ENCODE assay signal across 12 cellular contexts in the genomic region with DNA sequence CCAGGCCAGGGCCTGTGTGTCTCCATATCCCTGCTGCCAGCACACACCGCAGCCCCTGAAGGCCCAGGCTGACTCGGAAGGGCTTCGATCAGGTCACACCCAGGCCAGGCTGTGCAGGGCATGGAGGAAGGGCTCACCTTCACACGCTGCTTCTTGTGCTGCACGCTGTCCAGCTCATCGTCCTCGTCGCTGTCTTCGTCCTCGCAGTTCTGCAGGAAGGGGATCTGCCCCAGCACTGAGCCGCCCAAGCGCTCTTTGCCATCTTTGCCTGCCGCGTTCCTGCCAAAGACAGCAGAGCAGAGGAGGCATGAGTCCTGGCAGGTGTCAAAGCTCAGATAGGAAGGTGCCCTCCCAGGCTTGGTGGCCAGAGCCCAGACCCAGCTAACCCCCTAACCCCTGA. TPM values are rescaled to one million over a fixed set of nuclear protein-coding genes. Genes with fewer than 3 reads are reported as not detected.
DNase-seq lines count a peak whose midpoint lies in the region; ATAC-seq and TF ChIP-seq lines count a peak whose summit lies in the region.
"Had no signal": no experiment of that assay in that cellular context is flagged by ENCODE, and none has a peak within 500 bp of the region (broad histone marks: within the 10 kb centered on the region; RNA-seq: fewer than 3 reads in every experiment).

No MANE protein-coding gene starts in this region.

- H3K79me2 ChIP-seq in smooth muscle cell (ENCODE audit: low read depth): peaks cover 20% of the 10 kb centered on the region

- H3K9ac ChIP-seq in smooth muscle cell (ENCODE audit: low read depth): no peak overlapping the region

- CTCF ChIA-PET in Calu3 (lab: Charles Lee): interaction anchor here (1.0 to 1.5 kb wide), 3 partner anchors 17 to 130 kb away, joined by 3 to 5 read pairs (median 3); a partner anchor contains a TSS

- BruUV-seq in Calu3 (replicated peaks; lab: Mats Ljungman, UMichigan): no TSS peak

- TF ChIP-seq CTCF in Calu3 (IDR thresholded peaks at IDR 0.05; ENCODE audit: unreplicated experiment): no peak
- no peak for TF ChIP-seq CTCF in esophagus squamous epithelium (IDR thresholded peaks at IDR 0.05)
- TF ChIP-seq CTCF in smooth muscle cell (IDR thresholded peaks at IDR 0.05; ENCODE audit: borderline replicate concordance, insufficient read depth, poor library complexity, severe bottlenecking): no peak
- no peak for TF ChIP-seq CTCF in foreskin keratinocyte (conservative IDR thresholded peaks at IDR 0.05)

- no peak overlapping the region for H3K4me2 ChIP-seq in smooth muscle cell

- H3K27me3 ChIP-seq in SJSA1 (replicated peaks) (no peaks in the 10 kb centered on the region), esophagus squamous epithelium (no peaks in the 10 kb centered on the region), smooth muscle cell (ENCODE audit: low read depth) (no peaks in the 10 kb centered on the region), foreskin keratinocyte (no peaks in the 10 kb centered on the region)
- H3K27me3 ChIP-seq: gastroesophageal sphincter had no signal

- H3K9me3 ChIP-seq in SJSA1 (replicated peaks) (no peaks in the 10 kb centered on the region), esophagus squamous epithelium (no peaks in the 10 kb centered on the region), smooth muscle cell (replicated peaks; ENCODE audit: low read depth) (no peaks in the 10 kb centered on the region)
- H3K9me3 ChIP-seq: gastroesophageal sphincter had no signal

- intact Hi-C loops in Calu3 (cut with micrococcal nuclease; ENCODE audit: unreplicated experiment) (no loop called here), esophagus squamous epithelium (cut with DNase I) (no loop called here)

- peaks cover 55% of the 10 kb centered on the region for H3K4me1 Mint-ChIP-seq in Calu3 (ENCODE audit: low read depth, unreplicated experiment)

- H3K36me3 ChIP-seq in SJSA1: peaks cover 100% of the 10 kb centered on the region
- H3K36me3 ChIP-seq in esophagus squamous epithelium: peaks cover 52 to 100% (median 63%) of the 10 kb centered on the region in 3 donors
- H3K36me3 ChIP-seq in smooth muscle cell (ENCODE audit: low read depth): no peaks in the 10 kb centered on the region

- 88 to 94% methylated on average over 8 to 9 of the region's 14 CpGs for WGBS in esophagus squamous epithelium, 2 donors
- WGBS in smooth muscle cell (ENCODE audit: low lambda C conversion rate): 96% methylated on average over 14 of the region's 14 CpGs

- no peak for TF ChIP-seq POLR2A in esophagus squamous epithelium (IDR thresholded peaks at IDR 0.05)

- H3K4me3 ChIP-seq in SJSA1: no peak overlapping the region
- H3K4me3 ChIP-seq in esophagus squamous epithelium: no peak overlapping the region
- no peak overlapping the region for H3K4me3 ChIP-seq in smooth muscle cell
- H3K4me3 ChIP-seq: gastroesophageal sphincter had no signal

- ATAC-seq in HG02588 (IDR thresholded peaks at IDR 0.05; ENCODE audit: unreplicated experiment) (no peak), foreskin keratinocyte (no peak)
- ATAC-seq: gastroesophageal sphincter had no signal

- no peak for DNase-seq in Calu3
- no peak for DNase-seq in SJSA1 (ENCODE audit: low read depth in 1 of 2, low spot score in 2 of 2)
- no peak for DNase-seq in esophagus squamous epithelium (lab: John Stamatoyannopoulos, UW)
- no peak for DNase-seq in smooth muscle cell (lab: John Stamatoyannopoulos, UW; ENCODE audit: unreplicated experiment)
- DNase-seq in NCI-H187 treated with DMSO at 0.1 percent for 48 hours (lab: John Stamatoyannopoulos, UW): no peak
- DNase-seq in foreskin keratinocyte: no peak
- no peak for DNase-seq in activated naive CD4-positive, alpha-beta T cell treated with Interleukin-2 at 50 U/mL for 16 hours
- DNase-seq: activated T-cell treated with anti-CD3 and anti-CD28 coated beads, Interleukin-2, amount 50 U/mL, for 48 hours; NCI-H2081 treated with DMSO at 0.1 percent for 48 hours; NCI-H69 had no signal

- peak overlapping the region; percentile 52 for H3K27ac Mint-ChIP-seq in Calu3 (ENCODE audit: unreplicated experiment)

- H3K4me1 ChIP-seq in SJSA1 (replicated peaks) (peaks cover 23% of the 10 kb centered on the region), esophagus squamous epithelium (peaks cover 26 to 80% (median 32%) of the 10 kb centered on the region in 3 donors), smooth muscle cell (ENCODE audit: low read depth) (no peaks in the 10 kb centered on the region), foreskin keratinocyte (no peaks in the 10 kb centered on the region)

- no peaks in the 10 kb centered on the region for H3K9me3 Mint-ChIP-seq in Calu3 (ENCODE audit: low read depth, unreplicated experiment)

- H4K20me1 ChIP-seq in smooth muscle cell (ENCODE audit: low read depth): peaks cover 99% of the 10 kb centered on the region

- H3F3A ChIP-seq in smooth muscle cell (ENCODE audit: low read depth): peaks cover 10% of the 10 kb centered on the region

- peak overlapping the region; percentile 16 for H3K4me3 Mint-ChIP-seq in Calu3 (ENCODE audit: low read depth, unreplicated experiment)

- H2AFZ ChIP-seq in smooth muscle cell (ENCODE audit: low read depth): no peak overlapping the region

- no peaks in the 10 kb centered on the region for H3K27me3 Mint-ChIP-seq in Calu3 (ENCODE audit: unreplicated experiment)

- H3K36me3 Mint-ChIP-seq in Calu3 (ENCODE audit: insufficient read depth, unreplicated experiment): peaks cover 75% of the 10 kb centered on the region

- H3K27ac ChIP-seq in SJSA1: peak overlapping the region; percentile 45; the same call in 1 of the 2 replicates
- H3K27ac ChIP-seq in esophagus squamous epithelium: peak overlapping the region in 3 of 4 donors; percentile 46 to 69 (median 50)
- H3K27ac ChIP-seq in smooth muscle cell (ENCODE audit: low read depth): peak overlapping the region; percentile 57
- H3K27ac ChIP-seq in foreskin keratinocyte: no peak overlapping the region
- H3K27ac ChIP-seq: gastroesophageal sphincter had no signal

RNA-seq across cellular contexts. Expression of a gene that starts 13.7 kb away (rescaled TPM):
- total RNA-seq in Calu3 (2022) (98.3 and 110 TPM in 2 replicates), esophagus squamous epithelium (10 to 100 TPM; 28.8 to 54.2 (median 31.8) TPM), smooth muscle cell (8.6 and 24.2 TPM in 2 replicates), foreskin keratinocyte (40.8 and 44.6 TPM in 2 replicates)
- 7.3 and 7.8 TPM in 2 replicates for total RNA-seq in SJSA1 (2014; rRNA removed; shearing (Covaris generic))
- polyA plus RNA-seq in smooth muscle cell (34.6 and 45.9 TPM in 2 replicates), foreskin keratinocyte (47.2 and 50.4 TPM in 2 replicates)

RNA-seq across cellular contexts. Expression of a gene that starts 15.3 kb away (rescaled TPM):
- 33.7 and 35.0 TPM in 2 replicates for total RNA-seq in Calu3 (2022)
- 48.7 and 63.9 TPM in 2 replicates for total RNA-seq in SJSA1 (2014; rRNA removed; shearing (Covaris generic))
- total RNA-seq in esophagus squamous epithelium: 10 to 100 TPM in 1 of 4 donors, 1 to 10 TPM in 3; 5.6 to 12.6 (median 9.3) TPM
- total RNA-seq in smooth muscle cell: 13.8 and 35.2 TPM in 2 replicates
- polyA plus RNA-seq in smooth muscle cell: 18.9 and 27.2 TPM in 2 replicates
- total RNA-seq in foreskin keratinocyte: 11.9 and 14.8 TPM in 2 replicates
- 9.9 and 10.0 TPM in 2 replicates for polyA plus RNA-seq in foreskin keratinocyte

RNA-seq across cellular contexts. Expression of a gene that starts 15.7 kb away (rescaled TPM):
- total RNA-seq in Calu3 (2022) (149 and 151 TPM in 2 replicates), esophagus squamous epithelium (10 to 100 TPM; 60.1 to 86.4 (median 69.7) TPM), smooth muscle cell (47.1 and 55.7 TPM in 2 replicates), foreskin keratinocyte (66.6 and 68.4 TPM in 2 replicates)
- 91.1 and 112 TPM in 2 replicates for total RNA-seq in SJSA1 (2014; rRNA removed; shearing (Covaris generic))
- polyA plus RNA-seq in smooth muscle cell (69.1 and 72.1 TPM in 2 replicates), foreskin keratinocyte (58.0 and 58.2 TPM in 2 replicates)

RNA-seq across cellular contexts. Expression of a gene that starts 57.8 kb away (rescaled TPM):
- total RNA-seq in Calu3 (2022) (237 and 250 TPM in 2 replicates), esophagus squamous epithelium (100 to 1,000 TPM in 3 of 4 donors, 10 to 100 TPM in 1; 97.3 to 156 (median 114) TPM), smooth muscle cell (101 TPM in 2 replicates), foreskin keratinocyte (176 and 218 TPM in 2 replicates)
- total RNA-seq in SJSA1 (2014; rRNA removed; shearing (Covaris generic)): 112 and 135 TPM in 2 replicates
- polyA plus RNA-seq in smooth muscle cell (224 and 231 TPM in 2 replicates), foreskin keratinocyte (237 and 281 TPM in 2 replicates)
